Comparison of ENCODE assay signal across 2 cellular contexts in the genomic region with DNA sequence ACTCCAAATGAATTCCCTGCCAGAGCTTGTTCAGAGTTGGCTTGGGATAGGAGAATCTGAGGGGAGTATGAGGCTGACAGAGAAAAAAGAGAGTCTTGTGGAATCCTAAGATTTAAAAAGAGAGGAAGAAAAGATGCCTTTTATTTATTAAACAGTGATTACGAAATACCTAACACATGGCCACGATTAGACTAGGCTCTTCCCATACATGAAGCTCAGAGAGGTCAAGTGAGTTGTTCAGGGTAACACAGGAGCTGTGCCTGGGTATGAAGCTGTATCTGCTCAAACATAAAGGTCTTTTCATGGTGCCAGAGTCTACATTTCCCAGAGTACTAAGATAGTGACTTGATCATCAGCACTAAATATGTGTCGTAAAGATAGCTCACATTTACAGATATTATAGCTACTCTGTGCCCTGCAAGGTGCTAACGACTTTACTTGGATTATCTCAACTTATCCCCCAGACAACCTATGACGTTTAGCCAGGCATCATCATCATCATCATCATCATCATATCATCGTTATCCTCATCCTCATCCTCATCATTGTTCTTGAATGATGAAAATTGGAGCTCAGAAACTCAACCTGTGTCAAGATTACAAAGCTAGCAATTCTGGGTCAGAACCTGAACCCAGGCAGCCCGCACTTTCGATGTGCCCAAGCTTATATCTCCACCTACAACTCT.
TF ChIP-seq lines count a peak whose summit lies in the region.

No MANE protein-coding gene starts in this region.

TF ChIP-seq in HEK293, 187 proteins besides CTCF, POLR2A, EP300 and RAD21:
- TF ChIP-seq, protein P1, sequence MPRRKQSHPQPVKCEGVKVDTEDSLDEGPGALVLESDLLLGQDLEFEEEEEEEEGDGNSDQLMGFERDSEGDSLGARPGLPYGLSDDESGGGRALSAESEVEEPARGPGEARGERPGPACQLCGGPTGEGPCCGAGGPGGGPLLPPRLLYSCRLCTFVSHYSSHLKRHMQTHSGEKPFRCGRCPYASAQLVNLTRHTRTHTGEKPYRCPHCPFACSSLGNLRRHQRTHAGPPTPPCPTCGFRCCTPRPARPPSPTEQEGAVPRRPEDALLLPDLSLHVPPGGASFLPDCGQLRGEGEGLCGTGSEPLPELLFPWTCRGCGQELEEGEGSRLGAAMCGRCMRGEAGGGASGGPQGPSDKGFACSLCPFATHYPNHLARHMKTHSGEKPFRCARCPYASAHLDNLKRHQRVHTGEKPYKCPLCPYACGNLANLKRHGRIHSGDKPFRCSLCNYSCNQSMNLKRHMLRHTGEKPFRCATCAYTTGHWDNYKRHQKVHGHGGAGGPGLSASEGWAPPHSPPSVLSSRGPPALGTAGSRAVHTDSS (tag by site-specific recombination; IDR thresholded peaks at IDR 0.05), result peak; percentile 64
- TF ChIP-seq KLF8 (tag by site-specific recombination; IDR thresholded peaks at IDR 0.05), result no peak
TF ChIP-seq in HEK293: peak in this region for 1.

TF ChIP-seq in K562, 482 proteins besides CTCF, POLR2A, EP300 and RAD21:
- 0 out of 4 replicates have a peak, but pooled peaks of 1 of the 2 experiments have one; percentile 21 for TF ChIP-seq KDM1A (IDR thresholded peaks at IDR 0.05)
- TF ChIP-seq SMAD1 (IDR thresholded peaks at IDR 0.05; ENCODE audit: low read depth, low read length, partially characterized antibody), result no peak
- TF ChIP-seq CEBPG (CRISPR knock-in tag; IDR thresholded peaks at IDR 0.05), result no peak
- peak in 1 of 2 experiments; percentile 48; a peak in 2 of 4 replicates for TF ChIP-seq CEBPG (tag; conservative IDR thresholded peaks at IDR 0.05 in 1 of 2, IDR thresholded peaks at IDR 0.05 in 1 of 2)
- 0 out of 2 replicates have a peak, but pooled peaks have one; percentile 34 for TF ChIP-seq BCOR (IDR thresholded peaks at IDR 0.05)
- peak; percentile 83 for TF ChIP-seq RBM25 (IDR thresholded peaks at IDR 0.05; ENCODE audit: low read depth, low read length, severe bottlenecking)
- peak; percentile 59 for TF ChIP-seq CEBPB (tag; IDR thresholded peaks at IDR 0.05)
- TF ChIP-seq, protein P2, sequence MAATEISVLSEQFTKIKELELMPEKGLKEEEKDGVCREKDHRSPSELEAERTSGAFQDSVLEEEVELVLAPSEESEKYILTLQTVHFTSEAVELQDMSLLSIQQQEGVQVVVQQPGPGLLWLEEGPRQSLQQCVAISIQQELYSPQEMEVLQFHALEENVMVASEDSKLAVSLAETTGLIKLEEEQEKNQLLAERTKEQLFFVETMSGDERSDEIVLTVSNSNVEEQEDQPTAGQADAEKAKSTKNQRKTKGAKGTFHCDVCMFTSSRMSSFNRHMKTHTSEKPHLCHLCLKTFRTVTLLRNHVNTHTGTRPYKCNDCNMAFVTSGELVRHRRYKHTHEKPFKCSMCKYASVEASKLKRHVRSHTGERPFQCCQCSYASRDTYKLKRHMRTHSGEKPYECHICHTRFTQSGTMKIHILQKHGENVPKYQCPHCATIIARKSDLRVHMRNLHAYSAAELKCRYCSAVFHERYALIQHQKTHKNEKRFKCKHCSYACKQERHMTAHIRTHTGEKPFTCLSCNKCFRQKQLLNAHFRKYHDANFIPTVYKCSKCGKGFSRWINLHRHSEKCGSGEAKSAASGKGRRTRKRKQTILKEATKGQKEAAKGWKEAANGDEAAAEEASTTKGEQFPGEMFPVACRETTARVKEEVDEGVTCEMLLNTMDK (IDR thresholded peaks at IDR 0.05; ENCODE audit: borderline replicate concordance, insufficient read depth, low read depth, low read length, poor library complexity, severe bottlenecking), result no peak
- TF ChIP-seq TRIM28 (IDR thresholded peaks at IDR 0.05), result no peak
